10 cellular contexts compared by ENCODE assay signal in genomic region chr11:47507016-47507631, GRCh38. TPM values are rescaled to one million over a fixed set of nuclear protein-coding genes. Genes with fewer than 3 reads are reported as not detected.
DNase-seq lines count a peak whose midpoint lies in the region; ATAC-seq and TF ChIP-seq lines count a peak whose summit lies in the region.
"Had no signal": no experiment of that assay in that cellular context is flagged by ENCODE, and none has a peak within 500 bp of the region (broad histone marks: within the 10 kb centered on the region; RNA-seq: fewer than 3 reads in every experiment).

No MANE protein-coding gene starts in this region.

- no peak for ATAC-seq in GM23338
- no peak for ATAC-seq in activated CD4-positive, CD25-positive, alpha-beta regulatory T cell treated with anti-CD3 and anti-CD28 coated beads, Interleukin-2, amount 50 U/mL, for 24 hours
- ATAC-seq in GM21576 (IDR thresholded peaks at IDR 0.05; ENCODE audit: unreplicated experiment), result no peak
- ATAC-seq in HG03039 (IDR thresholded peaks at IDR 0.05; ENCODE audit: unreplicated experiment), result no peak

- intact Hi-C loops in activated T-helper 2 cell treated with anti-CD3 and anti-CD28 coated beads, Interferon-gamma antibody, Interleukin-2, Interleukin-4, amounts not matched to agents 10 μg/mL and 5 μg/mL and 100 μg/mL, durations not matched to agents 14 hours and 24 hours and 36 hours (cut with micrococcal nuclease), result no loop called here

- H3F3A ChIP-seq in GM23338 (replicated peaks; ENCODE audit: low read depth), result peaks cover 5% of the 10 kb centered on the region

- peaks cover 100% of the 10 kb centered on the region for H3K79me2 ChIP-seq in GM23338 (replicated peaks; ENCODE audit: insufficient read depth)

- H3K36me3 ChIP-seq in BLaER1 treated with 17β-estradiol and CSF1 and Interleukin-3, amounts not matched to agents 10 nM and 100 nM, result peaks cover 0 to 80% (median 49%) of the 10 kb centered on the region in 11 experiments; a peak in 17 of 22 replicates
- no peaks in the 10 kb centered on the region for H3K36me3 ChIP-seq in GM23338 (ENCODE audit: insufficient read depth)
- H3K36me3 ChIP-seq in muscle layer of colon (ENCODE audit: insufficient read depth, low read length), result no peaks in the 10 kb centered on the region

- H3K27me3 ChIP-seq in BLaER1 treated with 17β-estradiol and CSF1 and Interleukin-3, amounts not matched to agents 10 nM and 100 nM, result no peaks in the 10 kb centered on the region
- H3K27me3 ChIP-seq in GM23338 (ENCODE audit: insufficient read depth) (no peaks in the 10 kb centered on the region), muscle layer of colon (ENCODE audit: control insufficient read depth in 1 of 2, insufficient read depth in 2 of 2, low read length in 2 of 2) (no peaks in the 10 kb centered on the region)

- no peaks in the 10 kb centered on the region for H3K9me2 ChIP-seq in GM23338 (ENCODE audit: insufficient read depth)

- peaks cover 96 to 100% (median 100%) of the 10 kb centered on the region in 11 experiments for H4K20me1 ChIP-seq in BLaER1 treated with 17β-estradiol and CSF1 and Interleukin-3, amounts not matched to agents 10 nM and 100 nM
- peaks cover 62% of the 10 kb centered on the region for H4K20me1 ChIP-seq in GM23338 (replicated peaks; ENCODE audit: insufficient read depth)

- H3K36me3 Mint-ChIP-seq in GM23338 (ENCODE audit: low read depth), result peaks cover 3% of the 10 kb centered on the region; the same call in 1 of the 3 replicates
- peaks cover 30% of the 10 kb centered on the region for H3K36me3 Mint-ChIP-seq in activated T-helper 2 cell treated with anti-CD3 and anti-CD28 coated beads, Interferon-gamma antibody, Interleukin-2, Interleukin-4, amounts not matched to agents 10 μg/mL and 5 μg/mL and 100 μg/mL, durations not matched to agents 14 hours and 24 hours and 36 hours (ENCODE audit: low read depth)

- no peak for TF ChIP-seq CTCF in GM23338 (conservative IDR thresholded peaks at IDR 0.05; ENCODE audit: low read depth in 2 of 2)

- no peak overlapping the region for H3K4me3 ChIP-seq in BLaER1 treated with 17β-estradiol and CSF1 and Interleukin-3, amounts not matched to agents 10 nM and 100 nM
- no peak overlapping the region for H3K4me3 ChIP-seq in GM23338
- H3K4me3 ChIP-seq in muscle layer of colon (ENCODE audit: low read depth in 1 of 2, low read length in 2 of 2), result no peak overlapping the region

- peak overlapping the region; percentile 15 to 93 (median 38); a peak in 20 of 22 replicates for H3K4me2 ChIP-seq in BLaER1 treated with 17β-estradiol and CSF1 and Interleukin-3, amounts not matched to agents 10 nM and 100 nM
- 0 out of 2 replicates have a peak overlapping the region, but pooled peaks have one; percentile 56 for H3K4me2 ChIP-seq in GM23338

- H3K9me3 ChIP-seq in BLaER1 treated with 17β-estradiol and CSF1 and Interleukin-3, amounts not matched to agents 10 nM and 100 nM (replicated peaks in 1 of 11), result no peaks in the 10 kb centered on the region
- no peaks in the 10 kb centered on the region for H3K9me3 ChIP-seq in muscle layer of colon (ENCODE audit: low read length)

- peak overlapping the region in 5 of 11 experiments; percentile 25 to 53 (median 32); a peak in 7 of 22 replicates for H3K27ac ChIP-seq in BLaER1 treated with 17β-estradiol and CSF1 and Interleukin-3, amounts not matched to agents 10 nM and 100 nM
- H3K27ac ChIP-seq in GM23338 (ENCODE audit: low read depth), result peak overlapping the region; percentile 71
- H3K27ac ChIP-seq in muscle layer of colon (ENCODE audit: low read depth, low read length), result peak overlapping the region; percentile 39
- H3K27ac ChIP-seq: VCaP had no signal

- peaks cover 53% of the 10 kb centered on the region for H3K4me1 Mint-ChIP-seq in GM23338
- H3K4me1 Mint-ChIP-seq in activated T-helper 2 cell treated with anti-CD3 and anti-CD28 coated beads, Interferon-gamma antibody, Interleukin-2, Interleukin-4, amounts not matched to agents 10 μg/mL and 5 μg/mL and 100 μg/mL, durations not matched to agents 14 hours and 24 hours and 36 hours (ENCODE audit: low read depth), result peaks cover 64% of the 10 kb centered on the region

- H3K27me3 Mint-ChIP-seq in GM23338 (ENCODE audit: insufficient read depth, low read depth, poor library complexity), result peaks cover 2% of the 10 kb centered on the region
- H3K27me3 Mint-ChIP-seq in activated T-helper 2 cell treated with anti-CD3 and anti-CD28 coated beads, Interferon-gamma antibody, Interleukin-2, Interleukin-4, amounts not matched to agents 10 μg/mL and 5 μg/mL and 100 μg/mL, durations not matched to agents 14 hours and 24 hours and 36 hours (ENCODE audit: low read depth), result no peaks in the 10 kb centered on the region

- DNase-seq in GM23338 (ENCODE audit: low spot score) (no peak), GDM1 (lab: John Stamatoyannopoulos, UW) (no peak)
- DNase-seq in activated T-helper 2 cell treated with anti-CD3 and anti-CD28 coated beads, Interferon-gamma antibody, Interleukin-2, Interleukin-4, amounts not matched to agents 10 μg/mL and 5 μg/mL and 100 μg/mL, durations not matched to agents 14 hours and 24 hours and 36 hours (ENCODE audit: low spot score), result no peak
- DNase-seq: substantia nigra had no signal

- H3K9me3 Mint-ChIP-seq in GM23338, result no peaks in the 10 kb centered on the region
- no peaks in the 10 kb centered on the region for H3K9me3 Mint-ChIP-seq in activated T-helper 2 cell treated with anti-CD3 and anti-CD28 coated beads, Interferon-gamma antibody, Interleukin-2, Interleukin-4, amounts not matched to agents 10 μg/mL and 5 μg/mL and 100 μg/mL, durations not matched to agents 14 hours and 24 hours and 36 hours

- no peak overlapping the region for H2AFZ ChIP-seq in GM23338

- H3K4me3 Mint-ChIP-seq in GM23338, result no peak overlapping the region
- no peak overlapping the region for H3K4me3 Mint-ChIP-seq in activated T-helper 2 cell treated with anti-CD3 and anti-CD28 coated beads, Interferon-gamma antibody, Interleukin-2, Interleukin-4, amounts not matched to agents 10 μg/mL and 5 μg/mL and 100 μg/mL, durations not matched to agents 14 hours and 24 hours and 36 hours (ENCODE audit: low read depth)

- H3K9ac ChIP-seq in BLaER1 treated with 17β-estradiol and CSF1 and Interleukin-3, amounts not matched to agents 10 nM and 100 nM, result peak overlapping the region in 4 of 11 experiments; percentile 3 to 42 (median 28); a peak in 6 of 22 replicates
- no peak overlapping the region for H3K9ac ChIP-seq in muscle layer of colon (ENCODE audit: low read length)

- H3K4me1 ChIP-seq in BLaER1 treated with 17β-estradiol and CSF1 and Interleukin-3, amounts not matched to agents 10 nM and 100 nM, result peaks cover 52 to 100% (median 55%) of the 10 kb centered on the region in 10 experiments
- peaks cover 36% of the 10 kb centered on the region for H3K4me1 ChIP-seq in GM23338 (ENCODE audit: insufficient read depth)
- peaks cover 51% of the 10 kb centered on the region for H3K4me1 ChIP-seq in muscle layer of colon (ENCODE audit: insufficient read depth, low read length)

- peak overlapping the region; percentile 82 for H3K27ac Mint-ChIP-seq in GM23338
- peak overlapping the region; percentile 34 for H3K27ac Mint-ChIP-seq in activated T-helper 2 cell treated with anti-CD3 and anti-CD28 coated beads, Interferon-gamma antibody, Interleukin-2, Interleukin-4, amounts not matched to agents 10 μg/mL and 5 μg/mL and 100 μg/mL, durations not matched to agents 14 hours and 24 hours and 36 hours

TF ChIP-seq in GM23338, 12 proteins besides CTCF, POLR2A, EP300 and RAD21:
- no peak for TF ChIP-seq EZH2 (IDR thresholded peaks at IDR 0.05; ENCODE audit: low read depth, unreplicated experiment)
- no peak for TF ChIP-seq ZNF114 (CRISPR knock-in tag; IDR thresholded peaks at IDR 0.05)
- TF ChIP-seq EZH2phosphoT487 (IDR thresholded peaks at IDR 0.05; ENCODE audit: unreplicated experiment), result no peak

RNA-seq across cellular contexts. Expression of gene CELF1, which starts 45.8 kb away (rescaled TPM):
- total RNA-seq in GM23338 (2014; rRNA removed; shearing (Covaris generic)), result 233 TPM in 2 replicates
- 124 and 134 TPM in 2 replicates for polyA plus RNA-seq in GM23338 (2016; fragmentation: Nextera tagmentation; extraction: Ambion mirVana)
- total RNA-seq in activated T-helper 2 cell treated with anti-CD3 and anti-CD28 coated beads, Interferon-gamma antibody, Interleukin-2, Interleukin-4, amounts not matched to agents 10 μg/mL and 5 μg/mL and 100 μg/mL, durations not matched to agents 14 hours and 24 hours and 36 hours, result 129 and 132 TPM in 2 replicates

RNA-seq across cellular contexts. Expression of gene RAPSN, which starts 58.2 kb away (rescaled TPM):
- 0.17 TPM in 1 of 2 replicates, not detected in the other for total RNA-seq in GM23338 (2014; rRNA removed; shearing (Covaris generic))
- 0.23 and 0.59 TPM in 2 replicates for polyA plus RNA-seq in GM23338 (2016; fragmentation: Nextera tagmentation; extraction: Ambion mirVana)
- 0.18 and 1.3 TPM in 2 replicates for total RNA-seq in activated T-helper 2 cell treated with anti-CD3 and anti-CD28 coated beads, Interferon-gamma antibody, Interleukin-2, Interleukin-4, amounts not matched to agents 10 μg/mL and 5 μg/mL and 100 μg/mL, durations not matched to agents 14 hours and 24 hours and 36 hours

RNA-seq across cellular contexts. Expression of gene PTPMT1, which starts 58.3 kb away (rescaled TPM):
- total RNA-seq in GM23338 (2014; rRNA removed; shearing (Covaris generic)), result 87.0 and 109 TPM in 2 replicates
- polyA plus RNA-seq in GM23338 (2016; fragmentation: Nextera tagmentation; extraction: Ambion mirVana), result 106 and 109 TPM in 2 replicates
- total RNA-seq in activated T-helper 2 cell treated with anti-CD3 and anti-CD28 coated beads, Interferon-gamma antibody, Interleukin-2, Interleukin-4, amounts not matched to agents 10 μg/mL and 5 μg/mL and 100 μg/mL, durations not matched to agents 14 hours and 24 hours and 36 hours, result 50.7 and 53.9 TPM in 2 replicates
